In genomic region chr9:101463397-101463796, GRCh38 we compare ENCODE assay signal across 19 cellular contexts. TPM values are rescaled to one million over a fixed set of nuclear protein-coding genes. Genes with fewer than 3 reads are reported as not detected.
DNase-seq lines count a peak whose midpoint lies in the region; ATAC-seq, FAIRE-seq and TF ChIP-seq lines count a peak whose summit lies in the region.
"Had no signal": no experiment of that assay in that cellular context is flagged by ENCODE, and none has a peak within 500 bp of the region (broad histone marks: within the 10 kb centered on the region; RNA-seq: fewer than 3 reads in every experiment).

No MANE protein-coding gene starts in this region.

- H3K36me3 Mint-ChIP-seq in stimulated activated effector memory CD8-positive, alpha-beta T cell treated with anti-CD3 and anti-CD28 coated beads, Interleukin-12 subunit alpha, Interleukin-12 subunit beta, amount 100 ng/mL, for 72 hours = no peaks in the 10 kb centered on the region
- no peaks in the 10 kb centered on the region for H3K36me3 Mint-ChIP-seq in activated CD4-positive, alpha-beta memory T cell treated with anti-CD3 and anti-CD28 coated beads, Interleukin-2, amount 10 ng/mL, durations not matched to agents 7 days and 5 days (ENCODE audit: low read depth)
- H3K36me3 Mint-ChIP-seq: CD14-positive monocyte had no signal

- DNase-seq in stimulated activated naive CD8-positive, alpha-beta T cell treated with anti-CD3 and anti-CD28 coated beads, Interleukin-15, amount 100 ng/mL, for 72 hours = no peak
- DNase-seq in stimulated activated naive CD8-positive, alpha-beta T cell treated with anti-CD3 and anti-CD28 coated beads, Interleukin-15, Interleukin-2, amounts not matched to agents 100 U/mL and 50 U/mL, for 24 hours = no peak
- peak; percentile 72 for DNase-seq in M059J (ENCODE audit: low read depth)
- peak; percentile 58 for DNase-seq in bronchial epithelial cell (ENCODE audit: low read depth)
- DNase-seq in stimulated activated effector memory CD8-positive, alpha-beta T cell treated with anti-CD3 and anti-CD28 coated beads, Interleukin-12 subunit alpha, Interleukin-12 subunit beta, amount 100 ng/mL, for 72 hours (ENCODE audit: low spot score in 2 of 2) = no peak
- DNase-seq in activated CD4-positive, alpha-beta memory T cell treated with anti-CD3 and anti-CD28 coated beads, Interleukin-2, amount 10 ng/mL, durations not matched to agents 7 days and 5 days = no peak
- DNase-seq in RWPE1 (ENCODE audit: low spot score) = no peak
- DNase-seq: cerebellar nuclear complex, DMS153, left ventricle myocardium superior, NCI-H1105 treated with DMSO at 0.1 percent for 48 hours, NCI-H82, right cardiac atrium had no signal

- H3K27me3 Mint-ChIP-seq in stimulated activated naive CD8-positive, alpha-beta T cell treated with anti-CD3 and anti-CD28 coated beads, Interleukin-15, amount 100 ng/mL, for 72 hours = peaks cover 18% of the 10 kb centered on the region
- H3K27me3 Mint-ChIP-seq in activated CD4-positive, alpha-beta memory T cell treated with anti-CD3 and anti-CD28 coated beads, Interleukin-2, amount 10 ng/mL, durations not matched to agents 7 days and 5 days = peaks cover 18% of the 10 kb centered on the region

- H3K4me1 Mint-ChIP-seq in stimulated activated naive CD8-positive, alpha-beta T cell treated with anti-CD3 and anti-CD28 coated beads, Interleukin-15, amount 100 ng/mL, for 72 hours = no peaks in the 10 kb centered on the region
- H3K4me1 Mint-ChIP-seq in stimulated activated effector memory CD8-positive, alpha-beta T cell treated with anti-CD3 and anti-CD28 coated beads, Interleukin-12 subunit alpha, Interleukin-12 subunit beta, amount 100 ng/mL, for 72 hours = no peaks in the 10 kb centered on the region
- no peaks in the 10 kb centered on the region for H3K4me1 Mint-ChIP-seq in activated CD4-positive, alpha-beta memory T cell treated with anti-CD3 and anti-CD28 coated beads, Interleukin-2, amount 10 ng/mL, durations not matched to agents 7 days and 5 days

- no peaks in the 10 kb centered on the region for H3K27me3 ChIP-seq in bronchial epithelial cell (ENCODE audit: control insufficient read depth, insufficient read depth, low read length)

- H3K27ac ChIP-seq in RWPE1 = no peak overlapping the region

- no peak overlapping the region for H3K4me3 ChIP-seq in bronchial epithelial cell (ENCODE audit: low read depth, low read length)

- FAIRE-seq in bronchial epithelial cell (lab: Jason Lieb, UNC) = no peak
- FAIRE-seq: endometrium, urothelium cell line had no signal

- H3K9me3 Mint-ChIP-seq in stimulated activated naive CD8-positive, alpha-beta T cell treated with anti-CD3 and anti-CD28 coated beads, Interleukin-15, amount 100 ng/mL, for 72 hours = no peaks in the 10 kb centered on the region
- H3K9me3 Mint-ChIP-seq in stimulated activated effector memory CD8-positive, alpha-beta T cell treated with anti-CD3 and anti-CD28 coated beads, Interleukin-12 subunit alpha, Interleukin-12 subunit beta, amount 100 ng/mL, for 72 hours = no peaks in the 10 kb centered on the region
- H3K9me3 Mint-ChIP-seq in activated CD4-positive, alpha-beta memory T cell treated with anti-CD3 and anti-CD28 coated beads, Interleukin-2, amount 10 ng/mL, durations not matched to agents 7 days and 5 days = no peaks in the 10 kb centered on the region
- H3K9me3 Mint-ChIP-seq: CD14-positive monocyte had no signal

- no peak overlapping the region for H3K4me3 Mint-ChIP-seq in stimulated activated naive CD8-positive, alpha-beta T cell treated with anti-CD3 and anti-CD28 coated beads, Interleukin-15, amount 100 ng/mL, for 72 hours
- no peak overlapping the region for H3K4me3 Mint-ChIP-seq in stimulated activated effector memory CD8-positive, alpha-beta T cell treated with anti-CD3 and anti-CD28 coated beads, Interleukin-12 subunit alpha, Interleukin-12 subunit beta, amount 100 ng/mL, for 72 hours
- no peak overlapping the region for H3K4me3 Mint-ChIP-seq in activated CD4-positive, alpha-beta memory T cell treated with anti-CD3 and anti-CD28 coated beads, Interleukin-2, amount 10 ng/mL, durations not matched to agents 7 days and 5 days
- H3K4me3 Mint-ChIP-seq: CD14-positive monocyte had no signal

- H3K27ac Mint-ChIP-seq in stimulated activated naive CD8-positive, alpha-beta T cell treated with anti-CD3 and anti-CD28 coated beads, Interleukin-15, amount 100 ng/mL, for 72 hours = no peak overlapping the region
- H3K27ac Mint-ChIP-seq in stimulated activated effector memory CD8-positive, alpha-beta T cell treated with anti-CD3 and anti-CD28 coated beads, Interleukin-12 subunit alpha, Interleukin-12 subunit beta, amount 100 ng/mL, for 72 hours = no peak overlapping the region
- no peak overlapping the region for H3K27ac Mint-ChIP-seq in activated CD4-positive, alpha-beta memory T cell treated with anti-CD3 and anti-CD28 coated beads, Interleukin-2, amount 10 ng/mL, durations not matched to agents 7 days and 5 days
- H3K27ac Mint-ChIP-seq: CD14-positive monocyte had no signal

- H3K36me3 ChIP-seq in bronchial epithelial cell (ENCODE audit: control insufficient read depth, insufficient read depth, low read length) = no peaks in the 10 kb centered on the region

- CTCF ChIA-PET in activated CD4-positive, alpha-beta memory T cell treated with anti-CD3 and anti-CD28 coated beads, Interleukin-2, amount 10 ng/mL, durations not matched to agents 7 days and 5 days (lab: Charles Lee) = no interaction called here
- CTCF ChIA-PET in RWPE1 (lab: Yijun Ruan, JAX) = interaction anchor here (1.2 kb wide), 1 partner anchor 67 kb away, joined by 6 read pairs; no protein-coding TSS in a partner anchor

- TF ChIP-seq CTCF in bronchial epithelial cell (IDR thresholded peaks at IDR 0.05; ENCODE audit: insufficient read depth, low read length, severe bottlenecking) = no peak
- TF ChIP-seq CTCF in RWPE1 (conservative IDR thresholded peaks at IDR 0.05; ENCODE audit: low read depth) = no peak

- POLR2A ChIA-PET in activated CD4-positive, alpha-beta memory T cell treated with anti-CD3 and anti-CD28 coated beads, Interleukin-2, amount 10 ng/mL, durations not matched to agents 7 days and 5 days (lab: Charles Lee) = no interaction called here
- POLR2A ChIA-PET in RWPE1 (lab: Yijun Ruan, JAX; ENCODE audit: low non-redundant PET) = interaction anchor here (0.5 kb wide), 1 partner anchor 70 kb away, joined by 3 read pairs; the partner anchor contains the start of gene RNF20

- ATAC-seq in stimulated activated naive CD8-positive, alpha-beta T cell treated with anti-CD3 and anti-CD28 coated beads, Interleukin-15, amount 100 ng/mL, for 72 hours = peak; percentile 73
- ATAC-seq in stimulated activated naive CD8-positive, alpha-beta T cell treated with anti-CD3 and anti-CD28 coated beads, Interleukin-15, Interleukin-2, amounts not matched to agents 100 U/mL and 50 U/mL, for 24 hours = no peak
- peak; percentile 47 for ATAC-seq in stimulated activated effector memory CD8-positive, alpha-beta T cell treated with anti-CD3 and anti-CD28 coated beads, Interleukin-12 subunit alpha, Interleukin-12 subunit beta, amount 100 ng/mL, for 72 hours
- ATAC-seq in HG02970 (IDR thresholded peaks at IDR 0.05; ENCODE audit: low FRiP score, unreplicated experiment) = no peak
- ATAC-seq: left ventricle myocardium superior, Panc1, right cardiac atrium had no signal

RNA-seq across cellular contexts. Expression of gene ALDOB, which starts 27.8 kb away (rescaled TPM):
- not detected in 2 replicates for total RNA-seq in M059J (2014; rRNA removed; shearing (Covaris generic))
- 0.13 TPM in 1 of 2 replicates, not detected in the other for total RNA-seq in bronchial epithelial cell
- not detected for total RNA-seq in activated CD4-positive, alpha-beta memory T cell treated with anti-CD3 and anti-CD28 coated beads, Interleukin-2, amount 10 ng/mL, durations not matched to agents 7 days and 5 days
- total RNA-seq: A673 had no signal

Comparison
In these comparisons a context has a peak if more than half of its experiments do, and no peak if none do; other contexts are left out.
1. ATAC-seq: peak in stimulated activated naive CD8-positive, alpha-beta T cell treated with anti-CD3 and anti-CD28 coated beads, Interleukin-15, amount 100 ng/mL, for 72 hours (single experiment) and stimulated activated effector memory CD8-positive, alpha-beta T cell treated with anti-CD3 and anti-CD28 coated beads, Interleukin-12 subunit alpha, Interleukin-12 subunit beta, amount 100 ng/mL, for 72 hours (single experiment); none in stimulated activated naive CD8-positive, alpha-beta T cell treated with anti-CD3 and anti-CD28 coated beads, Interleukin-15, Interleukin-2, amounts not matched to agents 100 U/mL and 50 U/mL, for 24 hours (single experiment) and HG02970 (single experiment).
2. DNase-seq: peak in M059J (single experiment) and bronchial epithelial cell (single experiment); none in stimulated activated naive CD8-positive, alpha-beta T cell treated with anti-CD3 and anti-CD28 coated beads, Interleukin-15, amount 100 ng/mL, for 72 hours (0 of 2), stimulated activated naive CD8-positive, alpha-beta T cell treated with anti-CD3 and anti-CD28 coated beads, Interleukin-15, Interleukin-2, amounts not matched to agents 100 U/mL and 50 U/mL, for 24 hours (single experiment), stimulated activated effector memory CD8-positive, alpha-beta T cell treated with anti-CD3 and anti-CD28 coated beads, Interleukin-12 subunit alpha, Interleukin-12 subunit beta, amount 100 ng/mL, for 72 hours (0 of 2), activated CD4-positive, alpha-beta memory T cell treated with anti-CD3 and anti-CD28 coated beads, Interleukin-2, amount 10 ng/mL, durations not matched to agents 7 days and 5 days (single experiment) and RWPE1 (single experiment).